Comparison of ENCODE assay signal across 17 cellular contexts in genomic region chr17:48445248-48445620, GRCh38. TPM values are rescaled to one million over a fixed set of nuclear protein-coding genes. Genes with fewer than 3 reads are reported as not detected.
"Had no signal": no experiment of that assay in that cellular context is flagged by ENCODE, and none has a peak within 500 bp of the region (broad histone marks: within the 10 kb centered on the region; RNA-seq: fewer than 3 reads in every experiment).

No MANE protein-coding gene starts in this region.

- ATAC-seq: lower lobe of right lung, right cardiac atrium had no signal

- H3K4me3 Mint-ChIP-seq: dendritic cell treated with granulocyte-macrophage colony-stimulating factor and Interleukin-4, amounts not matched to agents 40 ng/mL and 50 ng/mL, for 4 days; nephron progenitor cell had no signal

- H3K27ac Mint-ChIP-seq: dendritic cell treated with granulocyte-macrophage colony-stimulating factor and Interleukin-4, amounts not matched to agents 40 ng/mL and 50 ng/mL, for 4 days had no signal

- H3K9me3 Mint-ChIP-seq: nephron progenitor cell had no signal

- DNase-seq: activated CD4-positive, alpha-beta T cell treated with anti-CD3 and anti-CD28 coated beads, Interleukin-2, amount 50 U/mL, for 4 hours; activated CD4-positive, CD25-positive, alpha-beta regulatory T cell treated with anti-CD3 and anti-CD28 coated beads, Interleukin-2, amount 50 U/mL, for 72 hours; activated effector memory CD4-positive, alpha-beta T cell treated with anti-CD3 and anti-CD28 coated beads, Interleukin-2, amount 50 U/mL, for 16 hours; anterior cingulate cortex; brain microvascular endothelial cell; cerebellar nuclear complex; head of caudate nucleus; lower lobe of right lung; nephron progenitor cell; occipital lobe; right cardiac atrium; T-helper 2 cell had no signal

- FAIRE-seq: frontal cortex had no signal

- H3K27me3 Mint-ChIP-seq: activated naive CD4-positive, alpha-beta T cell treated with anti-CD3 and anti-CD28 coated beads, Interleukin-2, amount 50 U/mL, for 24 hours; activated T-cell treated with anti-CD3 and anti-CD28 coated beads, Interleukin-2, amount 50 U/mL, for 24 hours had no signal

RNA-seq across cellular contexts. Expression of gene SKAP1, which starts 15.2 kb away (rescaled TPM):
- total RNA-seq: fibroblast of lung had no signal
- polyA plus RNA-seq: fibroblast of lung had no signal
